In genomic region chr4:180557348-180557747, GRCh38 we compare ENCODE assay signal across 16 cellular contexts.
A peak's percentile ranks its signal among the peaks of the same experiment; 100 is the strongest.
DNase-seq lines count a peak whose midpoint lies in the region; ATAC-seq and TF ChIP-seq lines count a peak whose summit lies in the region.
"Had no signal": no experiment of that assay in that cellular context is flagged by ENCODE, and none has a peak within 500 bp of the region (broad histone marks: within the 10 kb centered on the region; RNA-seq: fewer than 3 reads in every experiment).

No MANE protein-coding gene starts in this region.

- H3K36me3 ChIP-seq in RWPE2 (ENCODE audit: low read depth) (no peaks in the 10 kb centered on the region), Peyer's patch (no peaks in the 10 kb centered on the region)
- H3K36me3 ChIP-seq: right atrium auricular region, thoracic aorta had no signal

- no peak for TF ChIP-seq POLR2A in Peyer's patch (IDR thresholded peaks at IDR 0.05)

- H3K36me3 Mint-ChIP-seq in activated CD8-positive, alpha-beta T cell treated with anti-CD3 and anti-CD28 coated beads for 36 hours (ENCODE audit: low read depth) = no peaks in the 10 kb centered on the region
- H3K36me3 Mint-ChIP-seq in activated CD8-positive, alpha-beta T cell treated with anti-CD3 and anti-CD28 coated beads, Interleukin-2, amount 10 ng/mL, durations not matched to agents 7 days and 5 days (ENCODE audit: low read depth) = no peaks in the 10 kb centered on the region
- H3K36me3 Mint-ChIP-seq in type B pancreatic cell = no peaks in the 10 kb centered on the region

- intact Hi-C loops in activated CD8-positive, alpha-beta T cell treated with anti-CD3 and anti-CD28 coated beads for 36 hours (cut with micrococcal nuclease) = no loop called here

- no peak overlapping the region for H3K27ac Mint-ChIP-seq in activated CD8-positive, alpha-beta T cell treated with anti-CD3 and anti-CD28 coated beads for 36 hours
- no peak overlapping the region for H3K27ac Mint-ChIP-seq in activated CD8-positive, alpha-beta T cell treated with anti-CD3 and anti-CD28 coated beads, Interleukin-2, amount 10 ng/mL, durations not matched to agents 7 days and 5 days
- no peak overlapping the region for H3K27ac Mint-ChIP-seq in type B pancreatic cell
- H3K27ac Mint-ChIP-seq: mesothelial cell of epicardium had no signal

- peaks cover 1% of the 10 kb centered on the region for H3K9me3 Mint-ChIP-seq in activated CD8-positive, alpha-beta T cell treated with anti-CD3 and anti-CD28 coated beads for 36 hours
- H3K9me3 Mint-ChIP-seq in activated CD8-positive, alpha-beta T cell treated with anti-CD3 and anti-CD28 coated beads, Interleukin-2, amount 10 ng/mL, durations not matched to agents 7 days and 5 days (ENCODE audit: insufficient read depth) = no peaks in the 10 kb centered on the region
- peaks cover 5% of the 10 kb centered on the region for H3K9me3 Mint-ChIP-seq in type B pancreatic cell

- no peaks in the 10 kb centered on the region for H3K27me3 ChIP-seq in RWPE2 (ENCODE audit: insufficient read depth, poor library complexity, severe bottlenecking)
- H3K27me3 ChIP-seq in Peyer's patch = no peaks in the 10 kb centered on the region
- H3K27me3 ChIP-seq: hepatocyte, right atrium auricular region had no signal

- DNase-seq in activated CD8-positive, alpha-beta T cell treated with anti-CD3 and anti-CD28 coated beads for 36 hours = no peak
- no peak for DNase-seq in activated CD8-positive, alpha-beta T cell treated with anti-CD3 and anti-CD28 coated beads, Interleukin-2, amount 10 ng/mL, durations not matched to agents 7 days and 5 days
- no peak for DNase-seq in RWPE2 (ENCODE audit: low spot score)
- DNase-seq in type B pancreatic cell (ENCODE audit: extremely low spot score, unreplicated experiment) = no peak
- no peak for DNase-seq in DMS153 treated with DMSO at 0.1 percent for 48 hours (lab: John Stamatoyannopoulos, UW; ENCODE audit: unreplicated experiment)
- no peak for DNase-seq in Peyer's patch
- DNase-seq in globus pallidus (ENCODE audit: low spot score) = no peak
- DNase-seq: activated T-cell treated with anti-CD3 and anti-CD28 coated beads, Interleukin-2, amount 50 U/mL, for 48 hours; GDM1; NCI-H2029 had no signal

- H3K4me1 Mint-ChIP-seq in activated CD8-positive, alpha-beta T cell treated with anti-CD3 and anti-CD28 coated beads for 36 hours (ENCODE audit: low read depth) = no peaks in the 10 kb centered on the region
- H3K4me1 Mint-ChIP-seq in activated CD8-positive, alpha-beta T cell treated with anti-CD3 and anti-CD28 coated beads, Interleukin-2, amount 10 ng/mL, durations not matched to agents 7 days and 5 days (ENCODE audit: low read depth) = no peaks in the 10 kb centered on the region
- no peaks in the 10 kb centered on the region for H3K4me1 Mint-ChIP-seq in type B pancreatic cell (ENCODE audit: unreplicated experiment)

- H3K4me3 ChIP-seq in RWPE2 (ENCODE audit: severe bottlenecking) (no peak overlapping the region), Peyer's patch (no peak overlapping the region)
- H3K4me3 ChIP-seq: hepatocyte, right atrium auricular region, thoracic aorta had no signal

- no peak overlapping the region for H3K4me3 Mint-ChIP-seq in activated CD8-positive, alpha-beta T cell treated with anti-CD3 and anti-CD28 coated beads for 36 hours
- H3K4me3 Mint-ChIP-seq in activated CD8-positive, alpha-beta T cell treated with anti-CD3 and anti-CD28 coated beads, Interleukin-2, amount 10 ng/mL, durations not matched to agents 7 days and 5 days = no peak overlapping the region
- H3K4me3 Mint-ChIP-seq in type B pancreatic cell = no peak overlapping the region
- H3K4me3 Mint-ChIP-seq: mesothelial cell of epicardium had no signal

- peak; percentile 46 for TF ChIP-seq CTCF in activated CD8-positive, alpha-beta T cell treated with anti-CD3 and anti-CD28 coated beads for 36 hours (IDR thresholded peaks at IDR 0.05)
- peak; percentile 20 for TF ChIP-seq CTCF in RWPE2 (IDR thresholded peaks at IDR 0.05; ENCODE audit: poor library complexity, severe bottlenecking)
- peak; percentile 60 for TF ChIP-seq CTCF in type B pancreatic cell (conservative IDR thresholded peaks at IDR 0.05)
- TF ChIP-seq CTCF in Peyer's patch (IDR thresholded peaks at IDR 0.05) = no peak

- no peaks in the 10 kb centered on the region for H3K4me1 ChIP-seq in RWPE2 (ENCODE audit: insufficient read depth, poor library complexity, severe bottlenecking)
- no peaks in the 10 kb centered on the region for H3K4me1 ChIP-seq in Peyer's patch
- H3K4me1 ChIP-seq: right atrium auricular region had no signal

- no peak overlapping the region for H3K27ac ChIP-seq in RWPE2 (ENCODE audit: poor library complexity, severe bottlenecking)
- H3K27ac ChIP-seq in Peyer's patch = no peak overlapping the region
- H3K27ac ChIP-seq: hepatocyte, right atrium auricular region, RWPE1, thoracic aorta had no signal

- POLR2A ChIA-PET in activated CD8-positive, alpha-beta T cell treated with anti-CD3 and anti-CD28 coated beads for 36 hours (lab: Charles Lee) = no interaction called here
- POLR2A ChIA-PET in activated CD8-positive, alpha-beta T cell treated with anti-CD3 and anti-CD28 coated beads, Interleukin-2, amount 10 ng/mL, durations not matched to agents 7 days and 5 days (lab: Charles Lee) = no interaction called here

- no peak for ATAC-seq in activated CD8-positive, alpha-beta T cell treated with anti-CD3 and anti-CD28 coated beads for 36 hours
- ATAC-seq in activated CD8-positive, alpha-beta T cell treated with anti-CD3 and anti-CD28 coated beads, Interleukin-2, amount 10 ng/mL, durations not matched to agents 7 days and 5 days = no peak
- ATAC-seq in HG03025 (IDR thresholded peaks at IDR 0.05; ENCODE audit: low FRiP score, unreplicated experiment) (peak; percentile 51), RWPE2 (ENCODE audit: low read depth) (no peak)

- H3K9me3 ChIP-seq in RWPE2 (ENCODE audit: severe bottlenecking) = no peaks in the 10 kb centered on the region
- no peaks in the 10 kb centered on the region for H3K9me3 ChIP-seq in Peyer's patch
- H3K9me3 ChIP-seq: right atrium auricular region, thoracic aorta had no signal

- CTCF ChIA-PET in activated CD8-positive, alpha-beta T cell treated with anti-CD3 and anti-CD28 coated beads for 36 hours (lab: Charles Lee) = interaction anchor here (0.6 to 0.8 kb wide), 2 partner anchors 15 to 16 kb away, joined by 3 read pairs; no protein-coding TSS in a partner anchor
- CTCF ChIA-PET in activated CD8-positive, alpha-beta T cell treated with anti-CD3 and anti-CD28 coated beads, Interleukin-2, amount 10 ng/mL, durations not matched to agents 7 days and 5 days (lab: Charles Lee) = interaction anchor here (1.4 kb wide), 1 partner anchor 81 kb away, joined by 3 read pairs; no protein-coding TSS in a partner anchor

- H3K27me3 Mint-ChIP-seq in activated CD8-positive, alpha-beta T cell treated with anti-CD3 and anti-CD28 coated beads for 36 hours = no peaks in the 10 kb centered on the region
- H3K27me3 Mint-ChIP-seq in activated CD8-positive, alpha-beta T cell treated with anti-CD3 and anti-CD28 coated beads, Interleukin-2, amount 10 ng/mL, durations not matched to agents 7 days and 5 days (ENCODE audit: low read depth) = no peaks in the 10 kb centered on the region
- H3K27me3 Mint-ChIP-seq in type B pancreatic cell = no peaks in the 10 kb centered on the region

Comparison
In these comparisons a context has a peak if more than half of its experiments do, and no peak if none do; other contexts are left out.
1. CTCF ChIP-seq: peak in activated CD8-positive, alpha-beta T cell treated with anti-CD3 and anti-CD28 coated beads for 36 hours (single experiment), RWPE2 (single experiment) and type B pancreatic cell (single experiment); none in Peyer's patch (0 of 6).